ENCODE assay signal across 12 cellular contexts in genomic region chr9:113594484-113595299, GRCh38.
DNase-seq lines count a peak whose midpoint lies in the region; ATAC-seq and TF ChIP-seq lines count a peak whose summit lies in the region.
"Had no signal": no experiment of that assay in that cellular context is flagged by ENCODE, and none has a peak within 500 bp of the region (broad histone marks: within the 10 kb centered on the region; RNA-seq: fewer than 3 reads in every experiment).

No MANE protein-coding gene starts in this region.

- H3K36me3 Mint-ChIP-seq in dendritic cell treated with granulocyte-macrophage colony-stimulating factor and Interleukin-4, amounts not matched to agents 40 ng/mL and 50 ng/mL, for 4 days (ENCODE audit: low read depth): peaks cover 60% of the 10 kb centered on the region

- no peaks in the 10 kb centered on the region for H3K9me3 Mint-ChIP-seq in dendritic cell treated with granulocyte-macrophage colony-stimulating factor and Interleukin-4, amounts not matched to agents 40 ng/mL and 50 ng/mL, for 4 days
- H3K9me3 Mint-ChIP-seq: activated naive CD4-positive, alpha-beta T cell treated with anti-CD3 and anti-CD28 coated beads, Interleukin-2, amount 50 U/mL, for 72 hours; stimulated activated naive CD8-positive, alpha-beta T cell treated with anti-CD3 and anti-CD28 coated beads, Interleukin-15, Interleukin-2, amounts not matched to agents 100 ng/mL and 50 ng/mL, for 24 hours had no signal

- H3K36me3 ChIP-seq in HUES6 (ENCODE audit: control insufficient read depth, insufficient read depth, low read length) (peaks cover 33% of the 10 kb centered on the region), spleen (peaks cover 10 to 87% (median 53%) of the 10 kb centered on the region in 6 donors)

- 54 to 72% (median 57%) methylated on average over 16 to 19 of the region's 19 CpGs for WGBS in spleen, 5 donors

- intact Hi-C loops in dendritic cell treated with granulocyte-macrophage colony-stimulating factor and Interleukin-4, amounts not matched to agents 40 ng/mL and 50 ng/mL, for 4 days (cut with micrococcal nuclease): loop anchor here (5.0 kb wide), 1 partner anchor 192 kb away; the partner anchor contains the start of gene ALAD
- intact Hi-C loops in spleen (cut with DNase I; ENCODE audit: low total_unique reads): loop anchor here (5.0 kb wide), 1 partner anchor 147 kb away; no protein-coding TSS in a partner anchor

- H3K4me1 ChIP-seq in HUES6 (ENCODE audit: control insufficient read depth, insufficient read depth, low read length) (peaks cover 34% of the 10 kb centered on the region), spleen (peaks cover 27 to 97% (median 79%) of the 10 kb centered on the region in 6 donors)

- H3K9ac ChIP-seq in HUES6 (ENCODE audit: low read length): peak overlapping the region; percentile 76

- H3K27ac ChIP-seq in HUES6 (ENCODE audit: low read depth, low read length) (peak overlapping the region; percentile 21; the same call in 1 of the 2 replicates), spleen (peak overlapping the region; percentile 53 to 88 (median 72))

- peaks cover 39% of the 10 kb centered on the region for H3K4me1 Mint-ChIP-seq in dendritic cell treated with granulocyte-macrophage colony-stimulating factor and Interleukin-4, amounts not matched to agents 40 ng/mL and 50 ng/mL, for 4 days (ENCODE audit: low read depth)

- H3K4me3 ChIP-seq in HUES6 (ENCODE audit: low read depth, low read length) (peak overlapping the region; percentile 68), spleen (peak overlapping the region; percentile 36 to 70 (median 50))
- H3K4me3 ChIP-seq: mucosa of descending colon had no signal

- ATAC-seq in left lobe of liver (peak; percentile 56), HG02798 (IDR thresholded peaks at IDR 0.05; ENCODE audit: poor library complexity, unreplicated experiment) (no peak)

- no peak for DNase-seq in left lobe of liver (ENCODE audit: low spot score)
- DNase-seq in spleen: peak; percentile 78
- no peak for DNase-seq in NCI-H1436 treated with DMSO at 0.1 percent for 48 hours (lab: John Stamatoyannopoulos, UW)
- no peak for DNase-seq in G401 (ENCODE audit: low spot score)
- DNase-seq in NCI-H82 (lab: John Stamatoyannopoulos, UW): no peak
- DNase-seq: GF-D8 had no signal

- in situ Hi-C loops in G401 (cut with HindIII; ENCODE audit: low sequenced_read_pairs): loop anchor here (5.0 kb wide), 1 partner anchor 58 kb away; no protein-coding TSS in a partner anchor

- TF ChIP-seq POLR2A in spleen (IDR thresholded peaks at IDR 0.05): no peak

- H3K27me3 Mint-ChIP-seq in dendritic cell treated with granulocyte-macrophage colony-stimulating factor and Interleukin-4, amounts not matched to agents 40 ng/mL and 50 ng/mL, for 4 days: no peaks in the 10 kb centered on the region
- H3K27me3 Mint-ChIP-seq: stimulated activated naive CD8-positive, alpha-beta T cell treated with anti-CD3 and anti-CD28 coated beads, Interleukin-15, Interleukin-2, amounts not matched to agents 100 ng/mL and 50 ng/mL, for 24 hours had no signal

- no peak for TF ChIP-seq CTCF in spleen (IDR thresholded peaks at IDR 0.05 in 8 of 11, conservative IDR thresholded peaks at IDR 0.05 in 3 of 11)

- H3K27me3 ChIP-seq in HUES6 (ENCODE audit: control insufficient read depth, insufficient read depth, low read length) (no peaks in the 10 kb centered on the region), spleen (replicated peaks in 1 of 7) (no peaks in the 10 kb centered on the region)

- no peaks in the 10 kb centered on the region for H3K9me3 ChIP-seq in HUES6 (ENCODE audit: control insufficient read depth, insufficient read depth, low read depth, low read length)
- no peaks in the 10 kb centered on the region for H3K9me3 ChIP-seq in spleen
- H3K9me3 ChIP-seq: mucosa of descending colon had no signal

- H3K27ac Mint-ChIP-seq in dendritic cell treated with granulocyte-macrophage colony-stimulating factor and Interleukin-4, amounts not matched to agents 40 ng/mL and 50 ng/mL, for 4 days: peak overlapping the region; percentile 18
- H3K27ac Mint-ChIP-seq: stimulated activated naive CD8-positive, alpha-beta T cell treated with anti-CD3 and anti-CD28 coated beads, Interleukin-15, Interleukin-2, amounts not matched to agents 100 ng/mL and 50 ng/mL, for 24 hours had no signal

- no peak overlapping the region for H3K4me3 Mint-ChIP-seq in dendritic cell treated with granulocyte-macrophage colony-stimulating factor and Interleukin-4, amounts not matched to agents 40 ng/mL and 50 ng/mL, for 4 days
- H3K4me3 Mint-ChIP-seq: stimulated activated naive CD8-positive, alpha-beta T cell treated with anti-CD3 and anti-CD28 coated beads, Interleukin-15, Interleukin-2, amounts not matched to agents 100 ng/mL and 50 ng/mL, for 24 hours had no signal
